ENCODE assay signal across 15 cellular contexts in genomic region chr2:83784920-83785319, GRCh38.
DNase-seq lines count a peak whose midpoint lies in the region; ATAC-seq and TF ChIP-seq lines count a peak whose summit lies in the region.
"Had no signal": no experiment of that assay in that cellular context is flagged by ENCODE, and none has a peak within 500 bp of the region (broad histone marks: within the 10 kb centered on the region; RNA-seq: fewer than 3 reads in every experiment).

No MANE protein-coding gene starts in this region.

- H3K27ac ChIP-seq in endodermal cell (ENCODE audit: low read depth, low read length): no peak overlapping the region
- H3K27ac ChIP-seq in smooth muscle cell (ENCODE audit: low read depth): no peak overlapping the region
- no peak overlapping the region for H3K27ac ChIP-seq in sigmoid colon
- H3K27ac ChIP-seq: BLaER1 treated with 17β-estradiol and CSF1 and Interleukin-3, amounts not matched to agents 10 nM and 100 nM had no signal

- no peak for ATAC-seq in GM19455 (IDR thresholded peaks at IDR 0.05; ENCODE audit: unreplicated experiment)

- in situ Hi-C loops in KBM-7 (cut with MboI; ENCODE audit: low pct_unique_long_range_greater_than_20kb, low sequenced_read_pairs): no loop called here

- peaks cover 16% of the 10 kb centered on the region for H3K4me1 ChIP-seq in endodermal cell (ENCODE audit: control insufficient read depth, insufficient read depth, low read length)
- no peaks in the 10 kb centered on the region for H3K4me1 ChIP-seq in smooth muscle cell (ENCODE audit: low read depth)
- H3K4me1 ChIP-seq in sigmoid colon: no peaks in the 10 kb centered on the region
- H3K4me1 ChIP-seq: BLaER1 treated with 17β-estradiol and CSF1 and Interleukin-3, amounts not matched to agents 10 nM and 100 nM had no signal

- no peaks in the 10 kb centered on the region for H3K27me3 Mint-ChIP-seq in endodermal cell (ENCODE audit: insufficient read depth)
- H3K27me3 Mint-ChIP-seq: B cell; CD8-positive, alpha-beta memory T cell had no signal

- H3K9me3 ChIP-seq in endodermal cell (ENCODE audit: control insufficient read depth, low read length) (no peaks in the 10 kb centered on the region), smooth muscle cell (replicated peaks; ENCODE audit: low read depth) (no peaks in the 10 kb centered on the region), sigmoid colon (no peaks in the 10 kb centered on the region)
- H3K9me3 ChIP-seq: BLaER1 treated with 17β-estradiol and CSF1 and Interleukin-3, amounts not matched to agents 10 nM and 100 nM had no signal

- H3K36me3 Mint-ChIP-seq in endodermal cell (ENCODE audit: low read depth): no peaks in the 10 kb centered on the region
- H3K36me3 Mint-ChIP-seq: CD8-positive, alpha-beta memory T cell had no signal

- H3K36me3 ChIP-seq in endodermal cell (ENCODE audit: control insufficient read depth, insufficient read depth, low read length) (no peaks in the 10 kb centered on the region), smooth muscle cell (ENCODE audit: low read depth) (no peaks in the 10 kb centered on the region), sigmoid colon (no peaks in the 10 kb centered on the region)
- H3K36me3 ChIP-seq: BLaER1 treated with 17β-estradiol and CSF1 and Interleukin-3, amounts not matched to agents 10 nM and 100 nM had no signal

- no peak for TF ChIP-seq POLR2A in sigmoid colon (IDR thresholded peaks at IDR 0.05)

- no peaks in the 10 kb centered on the region for H4K20me1 ChIP-seq in smooth muscle cell (ENCODE audit: low read depth)
- H4K20me1 ChIP-seq: BLaER1 treated with 17β-estradiol and CSF1 and Interleukin-3, amounts not matched to agents 10 nM and 100 nM had no signal

- WGBS in endodermal cell (ENCODE audit: insufficient coverage in 1 of 2, insufficient read length in 1 of 2), 2 experiments: 80 to 83% methylated on average over 1 of the region's 1 CpG
- 68% methylated on average over 1 of the region's 1 CpG for WGBS in smooth muscle cell (ENCODE audit: low lambda C conversion rate)
- WGBS in sigmoid colon, 2 donors: 17 to 20% methylated on average over 1 of the region's 1 CpG

- TF ChIP-seq EP300 in sigmoid colon (IDR thresholded peaks at IDR 0.05): no peak

- no peaks in the 10 kb centered on the region for H3K27me3 ChIP-seq in endodermal cell (ENCODE audit: control insufficient read depth, insufficient read depth, low read length, poor library complexity, severe bottlenecking)
- H3K27me3 ChIP-seq in smooth muscle cell (ENCODE audit: low read depth): no peaks in the 10 kb centered on the region
- no peaks in the 10 kb centered on the region for H3K27me3 ChIP-seq in sigmoid colon
- H3K27me3 ChIP-seq: BLaER1 treated with 17β-estradiol and CSF1 and Interleukin-3, amounts not matched to agents 10 nM and 100 nM had no signal

- H3K4me2 ChIP-seq in smooth muscle cell: no peak overlapping the region
- H3K4me2 ChIP-seq: BLaER1 treated with 17β-estradiol and CSF1 and Interleukin-3, amounts not matched to agents 10 nM and 100 nM had no signal

- no peaks in the 10 kb centered on the region for H3K9me3 Mint-ChIP-seq in endodermal cell

- TF ChIP-seq CTCF in endodermal cell (conservative IDR thresholded peaks at IDR 0.05): no peak
- no peak for TF ChIP-seq CTCF in smooth muscle cell (IDR thresholded peaks at IDR 0.05; ENCODE audit: borderline replicate concordance, insufficient read depth, poor library complexity, severe bottlenecking)
- TF ChIP-seq CTCF in sigmoid colon (IDR thresholded peaks at IDR 0.05): no peak

- peak overlapping the region; percentile 12 for H3K27ac Mint-ChIP-seq in endodermal cell
- H3K27ac Mint-ChIP-seq: B cell; CD8-positive, alpha-beta memory T cell had no signal

- H3K4me3 ChIP-seq in endodermal cell (ENCODE audit: low read length) (no peak overlapping the region), smooth muscle cell (no peak overlapping the region), sigmoid colon (no peak overlapping the region)
- H3K4me3 ChIP-seq: BLaER1 treated with 17β-estradiol and CSF1 and Interleukin-3, amounts not matched to agents 10 nM and 100 nM had no signal

- intact Hi-C loops in sigmoid colon (cut with DNase I): no loop called here

- no peak overlapping the region for H3K4me3 Mint-ChIP-seq in endodermal cell
- H3K4me3 Mint-ChIP-seq: B cell; CD8-positive, alpha-beta memory T cell had no signal

- H3K9ac ChIP-seq in endodermal cell (ENCODE audit: extremely low read depth, low read length, poor library complexity, severe bottlenecking) (no peak overlapping the region), smooth muscle cell (ENCODE audit: low read depth) (no peak overlapping the region)
- H3K9ac ChIP-seq: BLaER1 treated with 17β-estradiol and CSF1 and Interleukin-3, amounts not matched to agents 10 nM and 100 nM had no signal

- peak; percentile 0 for DNase-seq in KBM-7
- DNase-seq in OCI-M1 (lab: John Stamatoyannopoulos, UW): peak; percentile 51
- no peak for DNase-seq in endodermal cell
- no peak for DNase-seq in smooth muscle cell (lab: John Stamatoyannopoulos, UW; ENCODE audit: unreplicated experiment)
- DNase-seq in sigmoid colon: no peak
- no peak for DNase-seq in NCI-H2171 treated with DMSO at 0.1 percent for 48 hours (lab: John Stamatoyannopoulos, UW)
- DNase-seq: CD8-positive, alpha-beta memory T cell; COR-L47; DMS 273 treated with DMSO at 0.1 percent for 48 hours; DMS53; DND-41; HCEC 1CT had no signal

- H3K79me2 ChIP-seq in smooth muscle cell (ENCODE audit: low read depth): no peaks in the 10 kb centered on the region

- H3K4me1 Mint-ChIP-seq in endodermal cell: peaks cover 49% of the 10 kb centered on the region
- H3K4me1 Mint-ChIP-seq: B cell; CD8-positive, alpha-beta memory T cell had no signal

- H3F3A ChIP-seq in smooth muscle cell (ENCODE audit: low read depth): no peaks in the 10 kb centered on the region

- H2AFZ ChIP-seq in smooth muscle cell (ENCODE audit: low read depth): peak overlapping the region; percentile 0

Comparison
In these comparisons a context has a peak if more than half of its experiments do, and no peak if none do; other contexts are left out.
1. DNase-seq: peak in KBM-7 (single experiment) and OCI-M1 (single experiment); none in endodermal cell (single experiment), smooth muscle cell (single experiment), sigmoid colon (single experiment) and NCI-H2171 treated with DMSO at 0.1 percent for 48 hours (single experiment).